Comparison of ENCODE assay signal across 1 cellular context in genomic region chr2:47437287-47437686, GRCh38.
TF ChIP-seq lines count a peak whose summit lies in the region.

No MANE protein-coding gene starts in this region.

TF ChIP-seq in HEK293, 187 proteins besides CTCF, POLR2A, EP300 and RAD21 (continued from another document and continues in another):
- no peak for TF ChIP-seq ZNF596 (tag by site-specific recombination; IDR thresholded peaks at IDR 0.05)
- TF ChIP-seq ZNF76 (tag by site-specific recombination; IDR thresholded peaks at IDR 0.05; ENCODE audit: borderline replicate concordance, low read depth) = no peak
- TF ChIP-seq ZNF426 (tag by site-specific recombination; IDR thresholded peaks at IDR 0.05) = peak; percentile 96
- no peak for TF ChIP-seq ZNF692 (tag by site-specific recombination; IDR thresholded peaks at IDR 0.05)
- TF ChIP-seq ZNF140 (tag by site-specific recombination; IDR thresholded peaks at IDR 0.05) = peak; percentile 89
- 0 out of 2 replicates have a peak, but pooled peaks have one; percentile 34 for TF ChIP-seq ZBTB1 (tag by site-specific recombination; IDR thresholded peaks at IDR 0.05)
- 0 out of 2 replicates have a peak, but pooled peaks have one; percentile 31 for TF ChIP-seq ZNF514 (tag by site-specific recombination; IDR thresholded peaks at IDR 0.05)
- no peak for TF ChIP-seq PRDM4 (tag by site-specific recombination; IDR thresholded peaks at IDR 0.05)
- peak; percentile 91 for TF ChIP-seq ZNF555 (tag by site-specific recombination; conservative IDR thresholded peaks at IDR 0.05)
- no peak for TF ChIP-seq KLF17 (tag by site-specific recombination; IDR thresholded peaks at IDR 0.05)
- TF ChIP-seq ZNF433 (tag by site-specific recombination; IDR thresholded peaks at IDR 0.05; ENCODE audit: low read depth) = peak; percentile 82; the same call in 1 of the 2 replicates
- TF ChIP-seq ZNF548 (tag by site-specific recombination; IDR thresholded peaks at IDR 0.05) = no peak
- TF ChIP-seq, protein P1, sequence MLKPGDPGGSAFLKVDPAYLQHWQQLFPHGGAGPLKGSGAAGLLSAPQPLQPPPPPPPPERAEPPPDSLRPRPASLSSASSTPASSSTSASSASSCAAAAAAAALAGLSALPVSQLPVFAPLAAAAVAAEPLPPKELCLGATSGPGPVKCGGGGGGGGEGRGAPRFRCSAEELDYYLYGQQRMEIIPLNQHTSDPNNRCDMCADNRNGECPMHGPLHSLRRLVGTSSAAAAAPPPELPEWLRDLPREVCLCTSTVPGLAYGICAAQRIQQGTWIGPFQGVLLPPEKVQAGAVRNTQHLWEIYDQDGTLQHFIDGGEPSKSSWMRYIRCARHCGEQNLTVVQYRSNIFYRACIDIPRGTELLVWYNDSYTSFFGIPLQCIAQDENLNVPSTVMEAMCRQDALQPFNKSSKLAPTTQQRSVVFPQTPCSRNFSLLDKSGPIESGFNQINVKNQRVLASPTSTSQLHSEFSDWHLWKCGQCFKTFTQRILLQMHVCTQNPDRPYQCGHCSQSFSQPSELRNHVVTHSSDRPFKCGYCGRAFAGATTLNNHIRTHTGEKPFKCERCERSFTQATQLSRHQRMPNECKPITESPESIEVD (tag by site-specific recombination; IDR thresholded peaks at IDR 0.05) = no peak
- TF ChIP-seq ZBTB21 (tag by site-specific recombination; IDR thresholded peaks at IDR 0.05) = 0 out of 2 replicates have a peak, but pooled peaks have one; percentile 49
- no peak for TF ChIP-seq ZNF112 (tag by site-specific recombination; IDR thresholded peaks at IDR 0.05)
- no peak for TF ChIP-seq ZEB2 (tag by site-specific recombination; IDR thresholded peaks at IDR 0.05)
- no peak for TF ChIP-seq ZSCAN16 (tag by site-specific recombination; IDR thresholded peaks at IDR 0.05)
- TF ChIP-seq ZSCAN30 (tag by site-specific recombination; IDR thresholded peaks at IDR 0.05) = no peak
- 0 out of 2 replicates have a peak, but pooled peaks have one; percentile 43 for TF ChIP-seq ZNF639 (tag by site-specific recombination; IDR thresholded peaks at IDR 0.05)
- TF ChIP-seq ZNF394 (tag by site-specific recombination; IDR thresholded peaks at IDR 0.05; ENCODE audit: borderline replicate concordance) = peak; percentile 98
- no peak for TF ChIP-seq ZNF645 (tag by site-specific recombination; IDR thresholded peaks at IDR 0.05)
- TF ChIP-seq ZNF302 (tag by site-specific recombination; IDR thresholded peaks at IDR 0.05; ENCODE audit: low read depth) = no peak
- TF ChIP-seq TRIM28 (IDR thresholded peaks at IDR 0.05; ENCODE audit: borderline replicate concordance, low read length) = no peak
- no peak for TF ChIP-seq ZNF148 (tag by site-specific recombination; IDR thresholded peaks at IDR 0.05; ENCODE audit: borderline replicate concordance)
- no peak for TF ChIP-seq FEZF1 (tag by site-specific recombination; IDR thresholded peaks at IDR 0.05)
- TF ChIP-seq RBAK (tag by site-specific recombination; IDR thresholded peaks at IDR 0.05) = peak; percentile 39; the same call in 1 of the 2 replicates
- TF ChIP-seq ZNF391 (tag by site-specific recombination; IDR thresholded peaks at IDR 0.05; ENCODE audit: borderline replicate concordance, low read depth) = no peak
- no peak for TF ChIP-seq ZNF677 (tag by site-specific recombination; IDR thresholded peaks at IDR 0.05)
- TF ChIP-seq ZNF274 (IDR thresholded peaks at IDR 0.05; ENCODE audit: low read length) = no peak
- no peak for TF ChIP-seq ZNF274 (tag by site-specific recombination; IDR thresholded peaks at IDR 0.05; ENCODE audit: borderline replicate concordance)
- TF ChIP-seq ZNF202 (tag by site-specific recombination; IDR thresholded peaks at IDR 0.05; ENCODE audit: borderline replicate concordance) = peak; percentile 68; the same call in 1 of the 2 replicates
- peak; percentile 84; the same call in 1 of the 2 replicates for TF ChIP-seq ZNF530 (tag by site-specific recombination; IDR thresholded peaks at IDR 0.05; ENCODE audit: low read depth)
- no peak for TF ChIP-seq ZNF521 (tag by site-specific recombination; IDR thresholded peaks at IDR 0.05)
- TF ChIP-seq ZNF184 (tag by site-specific recombination; IDR thresholded peaks at IDR 0.05) = no peak
- TF ChIP-seq HIC1 (tag by site-specific recombination; IDR thresholded peaks at IDR 0.05) = no peak
- TF ChIP-seq TSHZ1 (tag by site-specific recombination; IDR thresholded peaks at IDR 0.05; ENCODE audit: borderline replicate concordance) = no peak
- TF ChIP-seq, protein P2, sequence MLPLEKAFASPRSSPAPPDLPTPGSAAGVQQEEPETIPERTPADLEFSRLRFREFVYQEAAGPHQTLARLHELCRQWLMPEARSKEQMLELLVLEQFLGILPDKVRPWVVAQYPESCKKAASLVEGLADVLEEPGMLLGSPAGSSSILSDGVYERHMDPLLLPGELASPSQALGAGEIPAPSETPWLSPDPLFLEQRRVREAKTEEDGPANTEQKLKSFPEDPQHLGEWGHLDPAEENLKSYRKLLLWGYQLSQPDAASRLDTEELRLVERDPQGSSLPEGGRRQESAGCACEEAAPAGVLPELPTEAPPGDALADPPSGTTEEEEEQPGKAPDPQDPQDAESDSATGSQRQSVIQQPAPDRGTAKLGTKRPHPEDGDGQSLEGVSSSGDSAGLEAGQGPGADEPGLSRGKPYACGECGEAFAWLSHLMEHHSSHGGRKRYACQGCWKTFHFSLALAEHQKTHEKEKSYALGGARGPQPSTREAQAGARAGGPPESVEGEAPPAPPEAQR (tag by site-specific recombination; IDR thresholded peaks at IDR 0.05) = no peak
- no peak for TF ChIP-seq SP2 (tag by site-specific recombination; IDR thresholded peaks at IDR 0.05)
- no peak for TF ChIP-seq ZNF37A (tag by site-specific recombination; IDR thresholded peaks at IDR 0.05)
- no peak for TF ChIP-seq ZBTB7A (tag by site-specific recombination; IDR thresholded peaks at IDR 0.05; ENCODE audit: low read depth)
- no peak for TF ChIP-seq ZNF366 (tag by site-specific recombination; conservative IDR thresholded peaks at IDR 0.05)
- TF ChIP-seq ZNF157 (tag by site-specific recombination; IDR thresholded peaks at IDR 0.05) = no peak
- no peak for TF ChIP-seq KLF9 (tag by site-specific recombination; IDR thresholded peaks at IDR 0.05; ENCODE audit: low read depth)
- no peak for TF ChIP-seq ZNF10 (tag by site-specific recombination; IDR thresholded peaks at IDR 0.05)
- no peak for TF ChIP-seq KLF8 (tag by site-specific recombination; IDR thresholded peaks at IDR 0.05)
